In genomic region chr12:42587564-42588307, GRCh38 we compare ENCODE assay signal across 8 cellular contexts. TPM values are rescaled to one million over a fixed set of nuclear protein-coding genes. Genes with fewer than 3 reads are reported as not detected.
DNase-seq lines count a peak whose midpoint lies in the region; ATAC-seq and TF ChIP-seq lines count a peak whose summit lies in the region.

No MANE protein-coding gene starts in this region.

- 0 out of 2 replicates have a peak overlapping the region, but pooled peaks have one; percentile 82 for H2AFZ ChIP-seq in PC-3 (ENCODE audit: low read length)

- peak overlapping the region; percentile 97 for H3K4me3 ChIP-seq in PC-3 (ENCODE audit: low read length)
- H3K4me3 ChIP-seq in fibroblast of mammary gland (ENCODE audit: control insufficient read depth, low read depth, low read length), result peak overlapping the region; percentile 86
- peak overlapping the region; percentile 92 for H3K4me3 ChIP-seq in psoas muscle
- no peak overlapping the region for H3K4me3 ChIP-seq in mucosa of descending colon

- peaks cover 35% of the 10 kb centered on the region for H3K4me1 ChIP-seq in PC-3 (ENCODE audit: insufficient read depth, low read length)
- peaks cover 11% of the 10 kb centered on the region for H3K4me1 ChIP-seq in psoas muscle
- peaks cover 5% of the 10 kb centered on the region for H3K4me1 ChIP-seq in mucosa of descending colon (ENCODE audit: low read depth)

- H3K36me3 ChIP-seq in PC-3 (ENCODE audit: low read depth, low read length) (no peaks in the 10 kb centered on the region; the same call in 1 of the 2 replicates), psoas muscle (ENCODE audit: insufficient read depth in 1 of 2, low read depth in 1 of 2) (no peaks in the 10 kb centered on the region), mucosa of descending colon (ENCODE audit: low read depth) (no peaks in the 10 kb centered on the region)

- DNase-seq in DMS53 treated with DMSO at 0.1 percent for 48 hours (lab: John Stamatoyannopoulos, UW; ENCODE audit: unreplicated experiment) (peak; percentile 81), PC-3 (peak; percentile 43), fibroblast of mammary gland (ENCODE audit: low read depth) (no peak), psoas muscle (no peak), NCI-H1694 (lab: John Stamatoyannopoulos, UW) (no peak), T-cell (no peak), EL (no peak), mucosa of descending colon (no peak)

- 43 to 63% (median 53%) methylated on average over 7 of the region's 7 CpGs for WGBS in psoas muscle, 3 donors

- H3K4me3 Mint-ChIP-seq in T-cell, result peak overlapping the region in 1 of 3 donors; percentile 56

- intact Hi-C loops in PC-3 (cut with micrococcal nuclease), result loop anchor here (1.0 to 5.0 kb wide), 5 partner anchors 95 to 690 kb away; no protein-coding TSS in a partner anchor
- intact Hi-C loops in psoas muscle (cut with DNase I), result loop anchor here in 1 of 2 donors (10.0 kb wide), 1 partner anchor 157 kb away; no protein-coding TSS in a partner anchor
- intact Hi-C loops in mucosa of descending colon (cut with DNase I, micrococcal nuclease), result no loop called here

- CTCF ChIA-PET in PC-3 (lab: Charles Lee) (interaction anchor here (0.6 kb wide), 2 partner anchors 60 to 209 kb away, joined by 5 to 10 read pairs; no protein-coding TSS in a partner anchor), T-cell (lab: Charles Lee) (no interaction called here)

- H3K9me2 ChIP-seq in PC-3 (replicated peaks; ENCODE audit: low read length), result no peaks in the 10 kb centered on the region

- peaks cover 13 to 23% (median 16%) of the 10 kb centered on the region in 3 donors for H3K4me1 Mint-ChIP-seq in T-cell

- H3K36me3 Mint-ChIP-seq in T-cell, result no peaks in the 10 kb centered on the region

- no peak overlapping the region for H3K27ac Mint-ChIP-seq in T-cell

- no peaks in the 10 kb centered on the region for H3F3A ChIP-seq in PC-3 (ENCODE audit: low read length, unreplicated experiment)

- POLR2A ChIA-PET in PC-3 (lab: Charles Lee; ENCODE audit: unreplicated experiment) (interaction anchor here (0.5 to 0.6 kb wide), 2 partner anchors 82 to 374 kb away, joined by 3 to 7 read pairs; no protein-coding TSS in a partner anchor), T-cell (lab: Charles Lee) (no interaction called here)

- H3K27me3 ChIP-seq in PC-3 (ENCODE audit: low read length), result no peaks in the 10 kb centered on the region
- H3K27me3 ChIP-seq in psoas muscle (ENCODE audit: insufficient read depth in 3 of 3, low read length in 2 of 3), result no peaks in the 10 kb centered on the region

- H3K9me3 ChIP-seq in PC-3 (ENCODE audit: low read length) (no peaks in the 10 kb centered on the region), psoas muscle (no peaks in the 10 kb centered on the region), mucosa of descending colon (no peaks in the 10 kb centered on the region)

- peaks cover 48 to 49% of the 10 kb centered on the region in 2 donors for H3K27me3 Mint-ChIP-seq in T-cell

- ATAC-seq in PC-3 (peak; percentile 10), psoas muscle (no peak), T-cell (replicated peaks in 1 of 4) (no peak), mucosa of descending colon (no peak)

- H3K27ac ChIP-seq in PC-3 (ENCODE audit: low read length) (peak overlapping the region; percentile 33), psoas muscle (peak overlapping the region; percentile 12)

- peak overlapping the region; percentile 93 for H3K4me2 ChIP-seq in PC-3 (ENCODE audit: low read length)

- peaks cover 14% of the 10 kb centered on the region for H4K20me1 ChIP-seq in PC-3 (ENCODE audit: low read length)

- H3K9me3 Mint-ChIP-seq in T-cell, result no peaks in the 10 kb centered on the region

- BruUV-seq in PC-3 (replicated peaks; lab: Mats Ljungman, UMichigan), result TSS peak; percentile 74

- H3K9ac ChIP-seq in PC-3 (ENCODE audit: low read length), result peak overlapping the region; percentile 73

- H3K79me2 ChIP-seq in PC-3 (ENCODE audit: low read length), result peaks cover 67% of the 10 kb centered on the region

- no peak for TF ChIP-seq CTCF in PC-3 (conservative IDR thresholded peaks at IDR 0.05; ENCODE audit: low read depth, low read length)
- no peak for TF ChIP-seq CTCF in fibroblast of mammary gland (conservative IDR thresholded peaks at IDR 0.05; ENCODE audit: control insufficient read depth, insufficient read depth, low read depth, low read length)
- TF ChIP-seq CTCF in psoas muscle (IDR thresholded peaks at IDR 0.05), result no peak
- TF ChIP-seq CTCF in mucosa of descending colon (IDR thresholded peaks at IDR 0.05), result no peak

RNA-seq across cellular contexts. Expression of gene PRICKLE1, which starts 1.8 kb away (rescaled TPM):
- total RNA-seq in PC-3 (2014; rRNA removed) (16.2 and 17.2 TPM in 2 replicates), psoas muscle (1 to 10 TPM; 1.7 to 7.6 (median 2.4) TPM), T-cell (1 to 10 TPM in 2 of 5 donors, under 1 TPM in 3; 0.29 to 1.1 (median 0.43) TPM), mucosa of descending colon (1 to 10 TPM in 2 of 3 donors, under 1 TPM in 1; 0.93 to 7.1 (median 4.4) TPM)
- 1 to 10 TPM in 1 of 3 donors, under 1 TPM in 2; 0.37 to 1.1 (median 0.79) TPM for polyA plus RNA-seq in psoas muscle

Comparison
In these comparisons a context has a peak if more than half of its experiments do, and no peak if none do; other contexts are left out.
1. DNase-seq: peak in DMS53 treated with DMSO at 0.1 percent for 48 hours (single experiment) and PC-3 (single experiment); none in fibroblast of mammary gland (single experiment), psoas muscle (0 of 2), NCI-H1694 (single experiment), T-cell (0 of 34), EL (single experiment) and mucosa of descending colon (0 of 3).